ENCODE assay signal across 1 cellular context in genomic region chr14:104806625-104807465, GRCh38.
TF ChIP-seq lines count a peak whose summit lies in the region.

No MANE protein-coding gene starts in this region.

TF ChIP-seq in GM23338, 12 proteins besides CTCF, POLR2A, EP300 and RAD21 (continued from another document):
- TF ChIP-seq REST (IDR thresholded peaks at IDR 0.05; ENCODE audit: unreplicated experiment), result no peak
